ENCODE assay signal across 1 cellular context in the genomic region with DNA sequence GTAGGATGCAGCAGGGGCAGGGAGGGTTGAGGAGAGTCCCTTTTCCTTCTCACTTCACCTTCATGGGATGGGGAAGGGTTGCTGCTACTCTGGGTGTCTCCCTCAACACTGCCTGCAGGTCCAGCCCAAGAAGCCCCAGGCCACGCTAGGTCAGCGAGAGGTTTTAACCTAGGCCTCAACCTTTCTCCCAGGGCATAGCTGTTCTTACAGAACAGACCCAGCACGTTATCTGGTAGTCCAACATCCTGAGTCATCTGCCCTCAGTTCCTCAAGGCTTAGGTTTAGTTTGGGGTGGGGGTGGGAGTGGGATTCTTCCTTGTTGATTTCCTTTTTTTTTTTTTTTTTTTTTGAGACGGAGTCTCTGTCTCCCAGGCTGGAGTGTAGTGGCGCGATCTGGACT.
TF ChIP-seq lines count a peak whose summit lies in the region.

No MANE protein-coding gene starts in this region.

TF ChIP-seq in IMR-90, 13 proteins besides CTCF, POLR2A, EP300 and RAD21:
- TF ChIP-seq FOS (IDR thresholded peaks at IDR 0.05; ENCODE audit: low read depth, low read length) (no peak), CHD1 (IDR thresholded peaks at IDR 0.05; ENCODE audit: low read depth, low read length) (no peak), MAFK (IDR thresholded peaks at IDR 0.05; ENCODE audit: low read depth, low read length) (no peak)
- TF ChIP-seq, protein P1, sequence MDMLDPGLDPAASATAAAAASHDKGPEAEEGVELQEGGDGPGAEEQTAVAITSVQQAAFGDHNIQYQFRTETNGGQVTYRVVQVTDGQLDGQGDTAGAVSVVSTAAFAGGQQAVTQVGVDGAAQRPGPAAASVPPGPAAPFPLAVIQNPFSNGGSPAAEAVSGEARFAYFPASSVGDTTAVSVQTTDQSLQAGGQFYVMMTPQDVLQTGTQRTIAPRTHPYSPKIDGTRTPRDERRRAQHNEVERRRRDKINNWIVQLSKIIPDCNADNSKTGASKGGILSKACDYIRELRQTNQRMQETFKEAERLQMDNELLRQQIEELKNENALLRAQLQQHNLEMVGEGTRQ (IDR thresholded peaks at IDR 0.05; ENCODE audit: low read depth, low read length), result no peak
